Comparison of ENCODE assay signal across 1 cellular context in the genomic region with DNA sequence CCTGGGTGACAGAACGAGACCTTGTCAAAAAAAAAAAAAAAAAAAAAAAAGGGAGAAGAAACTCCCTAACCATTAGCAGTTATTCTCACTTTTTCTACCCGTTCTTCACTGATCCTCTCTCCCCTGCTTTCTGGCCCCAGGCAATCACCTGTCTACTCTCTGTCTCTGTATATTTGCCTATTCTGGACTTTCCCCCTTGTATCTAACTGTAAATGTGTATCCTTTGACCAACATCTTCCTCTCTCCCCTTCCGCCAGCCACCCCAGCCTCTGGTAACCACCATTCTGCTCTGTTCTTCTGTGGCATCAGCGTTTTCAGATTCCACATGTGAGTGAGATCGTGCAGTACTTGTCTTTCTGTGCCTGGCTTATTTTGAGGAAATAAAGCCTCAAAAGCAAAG.
TF ChIP-seq lines count a peak whose summit lies in the region.

No MANE protein-coding gene starts in this region.

TF ChIP-seq in WTC11, 78 proteins besides CTCF, POLR2A, EP300 and RAD21 (continued from another document):
- TF ChIP-seq, protein P1, sequence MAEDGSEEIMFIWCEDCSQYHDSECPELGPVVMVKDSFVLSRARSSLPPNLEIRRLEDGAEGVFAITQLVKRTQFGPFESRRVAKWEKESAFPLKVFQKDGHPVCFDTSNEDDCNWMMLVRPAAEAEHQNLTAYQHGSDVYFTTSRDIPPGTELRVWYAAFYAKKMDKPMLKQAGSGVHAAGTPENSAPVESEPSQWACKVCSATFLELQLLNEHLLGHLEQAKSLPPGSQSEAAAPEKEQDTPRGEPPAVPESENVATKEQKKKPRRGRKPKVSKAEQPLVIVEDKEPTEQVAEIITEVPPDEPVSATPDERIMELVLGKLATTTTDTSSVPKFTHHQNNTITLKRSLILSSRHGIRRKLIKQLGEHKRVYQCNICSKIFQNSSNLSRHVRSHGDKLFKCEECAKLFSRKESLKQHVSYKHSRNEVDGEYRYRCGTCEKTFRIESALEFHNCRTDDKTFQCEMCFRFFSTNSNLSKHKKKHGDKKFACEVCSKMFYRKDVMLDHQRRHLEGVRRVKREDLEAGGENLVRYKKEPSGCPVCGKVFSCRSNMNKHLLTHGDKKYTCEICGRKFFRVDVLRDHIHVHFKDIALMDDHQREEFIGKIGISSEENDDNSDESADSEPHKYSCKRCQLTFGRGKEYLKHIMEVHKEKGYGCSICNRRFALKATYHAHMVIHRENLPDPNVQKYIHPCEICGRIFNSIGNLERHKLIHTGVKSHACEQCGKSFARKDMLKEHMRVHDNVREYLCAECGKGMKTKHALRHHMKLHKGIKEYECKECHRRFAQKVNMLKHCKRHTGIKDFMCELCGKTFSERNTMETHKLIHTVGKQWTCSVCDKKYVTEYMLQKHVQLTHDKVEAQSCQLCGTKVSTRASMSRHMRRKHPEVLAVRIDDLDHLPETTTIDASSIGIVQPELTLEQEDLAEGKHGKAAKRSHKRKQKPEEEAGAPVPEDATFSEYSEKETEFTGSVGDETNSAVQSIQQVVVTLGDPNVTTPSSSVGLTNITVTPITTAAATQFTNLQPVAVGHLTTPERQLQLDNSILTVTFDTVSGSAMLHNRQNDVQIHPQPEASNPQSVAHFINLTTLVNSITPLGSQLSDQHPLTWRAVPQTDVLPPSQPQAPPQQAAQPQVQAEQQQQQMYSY (CRISPR knock-in tag; IDR thresholded peaks at IDR 0.05) = no peak
- no peak for TF ChIP-seq KAT7 (CRISPR knock-in tag; IDR thresholded peaks at IDR 0.05; ENCODE audit: borderline replicate concordance)
- TF ChIP-seq, protein P2, sequence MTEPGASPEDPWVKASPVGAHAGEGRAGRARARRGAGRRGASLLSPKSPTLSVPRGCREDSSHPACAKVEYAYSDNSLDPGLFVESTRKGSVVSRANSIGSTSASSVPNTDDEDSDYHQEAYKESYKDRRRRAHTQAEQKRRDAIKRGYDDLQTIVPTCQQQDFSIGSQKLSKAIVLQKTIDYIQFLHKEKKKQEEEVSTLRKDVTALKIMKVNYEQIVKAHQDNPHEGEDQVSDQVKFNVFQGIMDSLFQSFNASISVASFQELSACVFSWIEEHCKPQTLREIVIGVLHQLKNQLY (CRISPR knock-in tag; IDR thresholded peaks at IDR 0.05) = no peak
- TF ChIP-seq, protein P3, sequence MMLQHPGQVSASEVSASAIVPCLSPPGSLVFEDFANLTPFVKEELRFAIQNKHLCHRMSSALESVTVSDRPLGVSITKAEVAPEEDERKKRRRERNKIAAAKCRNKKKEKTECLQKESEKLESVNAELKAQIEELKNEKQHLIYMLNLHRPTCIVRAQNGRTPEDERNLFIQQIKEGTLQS (CRISPR knock-in tag; conservative IDR thresholded peaks at IDR 0.05) = no peak
- no peak for TF ChIP-seq MXD4 (CRISPR knock-in tag; IDR thresholded peaks at IDR 0.05; ENCODE audit: borderline replicate concordance)
- no peak for TF ChIP-seq IRF2 (CRISPR knock-in tag; IDR thresholded peaks at IDR 0.05; ENCODE audit: borderline replicate concordance, low read depth)
